Comparison of ENCODE assay signal across 21 cellular contexts in the genomic region with DNA sequence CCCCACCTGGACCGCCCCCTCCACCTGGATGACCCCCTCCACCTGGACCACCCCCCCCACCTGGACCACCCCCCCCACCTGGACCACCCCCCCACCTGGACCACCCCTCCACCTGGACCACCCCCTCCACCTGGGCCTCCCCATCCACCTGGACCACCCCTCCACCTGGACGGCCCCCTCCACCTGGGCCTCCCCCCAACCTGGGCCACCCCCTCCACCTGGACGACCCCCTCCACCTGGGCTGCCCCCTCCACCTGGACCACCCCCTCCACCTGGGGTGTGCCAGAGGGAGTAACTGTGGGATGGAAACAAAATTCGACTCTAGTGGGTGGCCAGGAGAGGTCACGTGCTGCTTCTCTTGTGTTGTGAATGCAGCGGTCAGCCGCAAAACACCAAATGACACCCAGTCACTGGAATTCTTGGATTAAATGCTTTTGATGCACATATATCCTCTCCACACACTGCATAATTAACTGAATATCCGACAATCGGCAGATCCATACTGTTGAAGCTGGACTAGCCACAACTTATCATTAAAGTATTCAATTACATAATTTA.
"Had no signal": no experiment of that assay in that cellular context is flagged by ENCODE, and none has a peak within 500 bp of the region (broad histone marks: within the 10 kb centered on the region; RNA-seq: fewer than 3 reads in every experiment).

No MANE protein-coding gene starts in this region.

- H3K4me3 Mint-ChIP-seq: activated B cell treated with CpG ODN at 0.5 μM for 24 hours; activated CD4-positive, alpha-beta T cell treated with anti-CD3 and anti-CD28 coated beads for 36 hours; activated naive CD8-positive, alpha-beta T cell treated with anti-CD3 and anti-CD28 coated beads, Interleukin-2, amount 10 ng/mL, durations not matched to agents 7 days and 5 days; activated T-cell treated with anti-CD3 and anti-CD28 coated beads, Interleukin-2, amount 50 U/mL, for 24 hours; activated T-helper 17 cell treated with anti-CD3 and anti-CD28 coated beads, Interleukin-2, amount 50 U/mL, for 72 hours; neural progenitor cell; stimulated activated effector memory CD8-positive, alpha-beta T cell treated with anti-CD3 and anti-CD28 coated beads, Interleukin-12 subunit alpha, Interleukin-12 subunit beta, amount 100 ng/mL, for 72 hours had no signal

- H3K27ac Mint-ChIP-seq: activated B cell treated with CpG ODN at 0.5 μM for 24 hours; activated CD4-positive, alpha-beta T cell treated with anti-CD3 and anti-CD28 coated beads for 36 hours; activated naive CD8-positive, alpha-beta T cell treated with anti-CD3 and anti-CD28 coated beads, Interleukin-2, amount 10 ng/mL, durations not matched to agents 7 days and 5 days; activated T-cell treated with anti-CD3 and anti-CD28 coated beads, Interleukin-2, amount 50 U/mL, for 24 hours; activated T-helper 17 cell treated with anti-CD3 and anti-CD28 coated beads, Interleukin-2, amount 50 U/mL, for 72 hours; naive B cell; neural progenitor cell; stimulated activated effector memory CD8-positive, alpha-beta T cell treated with anti-CD3 and anti-CD28 coated beads, Interleukin-12 subunit alpha, Interleukin-12 subunit beta, amount 100 ng/mL, for 72 hours had no signal

- ATAC-seq: activated CD4-positive, alpha-beta T cell treated with anti-CD3 and anti-CD28 coated beads for 36 hours; activated T-helper 17 cell treated with anti-CD3 and anti-CD28 coated beads, Interleukin-2, amount 50 U/mL, for 72 hours; heart right ventricle; mucosa of descending colon; psoas muscle; stimulated activated effector memory CD8-positive, alpha-beta T cell treated with anti-CD3 and anti-CD28 coated beads, Interleukin-12 subunit alpha, Interleukin-12 subunit beta, amount 100 ng/mL, for 72 hours had no signal

- H3K9me3 Mint-ChIP-seq: activated naive CD8-positive, alpha-beta T cell treated with anti-CD3 and anti-CD28 coated beads, Interleukin-2, amount 10 ng/mL, durations not matched to agents 7 days and 5 days; activated T-cell treated with anti-CD3 and anti-CD28 coated beads, Interleukin-2, amount 50 U/mL, for 24 hours; activated T-helper 17 cell treated with anti-CD3 and anti-CD28 coated beads, Interleukin-2, amount 50 U/mL, for 72 hours had no signal

- H3K27me3 Mint-ChIP-seq: activated B cell treated with CpG ODN at 0.5 μM for 24 hours; activated CD4-positive, alpha-beta T cell treated with anti-CD3 and anti-CD28 coated beads for 36 hours; activated naive CD8-positive, alpha-beta T cell treated with anti-CD3 and anti-CD28 coated beads, Interleukin-2, amount 10 ng/mL, durations not matched to agents 7 days and 5 days; activated T-cell treated with anti-CD3 and anti-CD28 coated beads, Interleukin-2, amount 50 U/mL, for 24 hours; activated T-helper 17 cell treated with anti-CD3 and anti-CD28 coated beads, Interleukin-2, amount 50 U/mL, for 72 hours; naive B cell had no signal

- H3K4me1 Mint-ChIP-seq: activated B cell treated with CpG ODN at 0.5 μM for 24 hours; activated CD4-positive, alpha-beta T cell treated with anti-CD3 and anti-CD28 coated beads for 36 hours; activated naive CD8-positive, alpha-beta T cell treated with anti-CD3 and anti-CD28 coated beads, Interleukin-2, amount 10 ng/mL, durations not matched to agents 7 days and 5 days; activated T-helper 17 cell treated with anti-CD3 and anti-CD28 coated beads, Interleukin-2, amount 50 U/mL, for 72 hours; naive B cell; stimulated activated effector memory CD8-positive, alpha-beta T cell treated with anti-CD3 and anti-CD28 coated beads, Interleukin-12 subunit alpha, Interleukin-12 subunit beta, amount 100 ng/mL, for 72 hours had no signal

- DNase-seq: activated B cell treated with CpG ODN at 0.5 μM for 24 hours; activated CD4-positive, alpha-beta T cell treated with anti-CD3 and anti-CD28 coated beads for 36 hours; activated CD4-positive, alpha-beta T cell treated with anti-CD3 and anti-CD28 coated beads, Interleukin-2, amount 50 U/mL, for 4 hours; activated CD8-positive, alpha-beta memory T cell treated with anti-CD3 and anti-CD28 coated beads for 24 hours; activated CD8-positive, alpha-beta memory T cell treated with anti-CD3 and anti-CD28 coated beads, Interleukin-2, amount 50 U/mL, for 4 hours; activated naive CD4-positive, alpha-beta T cell treated with Interleukin-2 at 50 U/mL for 16 hours; activated T-cell treated with anti-CD3 and anti-CD28 coated beads, Interleukin-2, amount 50 U/mL, for 24 hours; amniotic stem cell; heart right ventricle; mesenchymal stem cell; naive B cell; ovary; right cardiac atrium; stimulated activated CD4-positive, alpha-beta T cell treated with anti-CD3 and anti-CD28 coated beads, Interleukin-2, amount 100 ng/mL, for 24 hours; T-helper 9 cell had no signal

- H3K36me3 Mint-ChIP-seq: activated naive CD8-positive, alpha-beta T cell treated with anti-CD3 and anti-CD28 coated beads, Interleukin-2, amount 10 ng/mL, durations not matched to agents 7 days and 5 days; stimulated activated effector memory CD8-positive, alpha-beta T cell treated with anti-CD3 and anti-CD28 coated beads, Interleukin-12 subunit alpha, Interleukin-12 subunit beta, amount 100 ng/mL, for 72 hours had no signal
